ENCODE assay signal across 23 cellular contexts in genomic region chr12:114238808-114239207, GRCh38.
A peak's percentile ranks its signal among the peaks of the same experiment; 100 is the strongest.
DNase-seq lines count a peak whose midpoint lies in the region; ATAC-seq and TF ChIP-seq lines count a peak whose summit lies in the region.
"Had no signal": no experiment of that assay in that cellular context is flagged by ENCODE, and none has a peak within 500 bp of the region (broad histone marks: within the 10 kb centered on the region; RNA-seq: fewer than 3 reads in every experiment).

No MANE protein-coding gene starts in this region.

- intact Hi-C loops in lower lobe of right lung (cut with DNase I) = no loop called here
- intact Hi-C loops in ovary (cut with DNase I) = no loop called here

- DNase-seq in A172 (ENCODE audit: low spot score) = peak; percentile 37
- DNase-seq in OCI-M1 (lab: John Stamatoyannopoulos, UW) = peak; percentile 14
- peak; percentile 75 for DNase-seq in fibroblast of pulmonary artery (ENCODE audit: low read depth)
- DNase-seq in lower lobe of right lung = no peak
- no peak for DNase-seq in DMS53 (lab: John Stamatoyannopoulos, UW)
- DNase-seq in NCI-H146 (lab: John Stamatoyannopoulos, UW) = no peak
- DNase-seq in ovary = no peak
- DNase-seq: activated CD4-positive, CD25-positive, alpha-beta regulatory T cell treated with anti-CD3 and anti-CD28 coated beads, Interleukin-2, amount 50 U/mL, for 72 hours; activated effector memory CD4-positive, alpha-beta T cell treated with Interleukin-2 at 50 U/mL for 16 hours; amygdala; CD4-positive, alpha-beta T cell; HCEC 1CT; immature natural killer cell; mesendoderm; NCI-H1436 treated with DMSO at 0.1 percent for 48 hours; NCI-H524; retina; SIG-M5; stomach had no signal

- H3K4me3 ChIP-seq in fibroblast of pulmonary artery (replicated peaks; ENCODE audit: low read depth, low read length) (no peak overlapping the region), lower lobe of right lung (no peak overlapping the region), ovary (no peak overlapping the region)
- H3K4me3 ChIP-seq: coronary artery, neural progenitor cell, stomach, vagina had no signal

- H3K36me3 ChIP-seq in lower lobe of right lung (no peaks in the 10 kb centered on the region), ovary (no peaks in the 10 kb centered on the region)
- H3K36me3 ChIP-seq: neural progenitor cell, stomach, vagina had no signal

- H3K9me3 ChIP-seq in lower lobe of right lung (no peaks in the 10 kb centered on the region), ovary (no peaks in the 10 kb centered on the region)
- H3K9me3 ChIP-seq: vagina had no signal

- H3K4me1 ChIP-seq in lower lobe of right lung (no peaks in the 10 kb centered on the region), ovary (ENCODE audit: insufficient read depth) (no peaks in the 10 kb centered on the region)
- H3K4me1 ChIP-seq: neural progenitor cell, stomach, vagina had no signal

- H3K27me3 ChIP-seq in lower lobe of right lung (ENCODE audit: low read depth) (peaks cover 7% of the 10 kb centered on the region), ovary (no peaks in the 10 kb centered on the region)
- H3K27me3 ChIP-seq: neural progenitor cell, vagina had no signal

- TF ChIP-seq CTCF in fibroblast of pulmonary artery (IDR thresholded peaks at IDR 0.05; ENCODE audit: low read length, missing control alignments) = no peak
- TF ChIP-seq CTCF in lower lobe of right lung (IDR thresholded peaks at IDR 0.05) = no peak
- no peak for TF ChIP-seq CTCF in ovary (IDR thresholded peaks at IDR 0.05)

- ATAC-seq in lower lobe of right lung (peak; percentile 32 to 42), HG02623 (IDR thresholded peaks at IDR 0.05; ENCODE audit: unreplicated experiment) (no peak)

- TF ChIP-seq POLR2A in ovary (IDR thresholded peaks at IDR 0.05) = no peak

- WGBS in ovary, 3 donors = 16 to 21% (median 21%) methylated on average over 5 of the region's 5 CpGs

- H3K27ac ChIP-seq in lower lobe of right lung (no peak overlapping the region), ovary (no peak overlapping the region)
- H3K27ac ChIP-seq: neural progenitor cell, stomach, vagina had no signal

- no peak for TF ChIP-seq EP300 in ovary (IDR thresholded peaks at IDR 0.05)

Comparison
In these comparisons a context has a peak if more than half of its experiments do, and no peak if none do; other contexts are left out.
1. DNase-seq: peak in A172 (single experiment), OCI-M1 (single experiment) and fibroblast of pulmonary artery (single experiment); none in lower lobe of right lung (single experiment), DMS53 (single experiment), NCI-H146 (single experiment) and ovary (0 of 5).